ENCODE assay signal across 1 cellular context in the genomic region with DNA sequence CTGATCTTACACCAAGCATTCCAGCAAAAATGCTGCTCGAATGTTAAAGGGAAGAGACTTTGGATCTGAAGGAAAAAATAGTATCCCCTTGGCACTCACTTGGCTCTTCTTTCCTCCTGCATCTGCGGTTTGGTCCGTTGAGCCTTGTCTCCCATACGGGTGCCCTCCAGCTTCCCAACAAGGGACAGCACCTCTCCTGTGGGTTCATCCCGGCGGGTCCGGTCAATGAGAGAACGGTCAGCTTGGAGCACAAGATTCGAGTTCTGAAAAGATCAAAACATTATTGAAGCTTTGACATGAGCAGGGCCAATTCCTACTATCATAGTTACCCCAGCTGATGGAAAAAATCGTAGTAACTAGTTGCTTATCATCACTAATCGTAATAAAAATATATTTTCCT.
TF ChIP-seq lines count a peak whose summit lies in the region.

No MANE protein-coding gene starts in this region.

TF ChIP-seq in A549, 52 proteins besides CTCF, POLR2A, EP300 and RAD21 (continued from another document):
- TF ChIP-seq, protein P1, sequence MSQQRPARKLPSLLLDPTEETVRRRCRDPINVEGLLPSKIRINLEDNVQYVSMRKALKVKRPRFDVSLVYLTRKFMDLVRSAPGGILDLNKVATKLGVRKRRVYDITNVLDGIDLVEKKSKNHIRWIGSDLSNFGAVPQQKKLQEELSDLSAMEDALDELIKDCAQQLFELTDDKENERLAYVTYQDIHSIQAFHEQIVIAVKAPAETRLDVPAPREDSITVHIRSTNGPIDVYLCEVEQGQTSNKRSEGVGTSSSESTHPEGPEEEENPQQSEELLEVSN (IDR thresholded peaks at IDR 0.05; ENCODE audit: borderline replicate concordance, low read depth): no peak
- no peak for TF ChIP-seq CHD4 (IDR thresholded peaks at IDR 0.05; ENCODE audit: borderline replicate concordance)
- TF ChIP-seq HOXB5 (CRISPR knock-in tag; IDR thresholded peaks at IDR 0.05): no peak
- TF ChIP-seq, protein P2, sequence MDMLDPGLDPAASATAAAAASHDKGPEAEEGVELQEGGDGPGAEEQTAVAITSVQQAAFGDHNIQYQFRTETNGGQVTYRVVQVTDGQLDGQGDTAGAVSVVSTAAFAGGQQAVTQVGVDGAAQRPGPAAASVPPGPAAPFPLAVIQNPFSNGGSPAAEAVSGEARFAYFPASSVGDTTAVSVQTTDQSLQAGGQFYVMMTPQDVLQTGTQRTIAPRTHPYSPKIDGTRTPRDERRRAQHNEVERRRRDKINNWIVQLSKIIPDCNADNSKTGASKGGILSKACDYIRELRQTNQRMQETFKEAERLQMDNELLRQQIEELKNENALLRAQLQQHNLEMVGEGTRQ (IDR thresholded peaks at IDR 0.05): no peak
- no peak for TF ChIP-seq RFX5 (IDR thresholded peaks at IDR 0.05)
- TF ChIP-seq ZC3H11A (IDR thresholded peaks at IDR 0.05): no peak
- no peak for TF ChIP-seq ZNF302 (CRISPR knock-in tag; IDR thresholded peaks at IDR 0.05)
- no peak for TF ChIP-seq ZSCAN20 (CRISPR knock-in tag; IDR thresholded peaks at IDR 0.05)
